In the genomic region with DNA sequence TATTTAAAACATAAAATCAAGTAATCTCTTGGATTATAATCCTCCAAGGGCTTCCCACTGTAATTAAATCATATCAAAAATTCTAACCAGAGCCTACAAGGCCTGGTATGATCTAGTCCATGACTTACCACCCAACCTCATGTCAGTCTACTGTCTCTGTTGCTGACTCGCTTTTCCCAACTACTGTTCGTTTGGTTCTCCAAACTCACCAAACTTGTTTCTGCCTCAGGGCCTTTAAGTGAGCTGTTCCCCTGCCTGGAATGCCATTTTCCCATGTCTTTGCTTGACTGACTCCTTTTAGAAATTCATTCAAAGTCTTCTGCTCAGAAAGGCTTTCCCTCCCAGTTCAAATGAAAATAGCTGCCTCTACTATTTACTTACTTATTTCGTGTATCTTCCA, we compare ENCODE assay signal across 18 cellular contexts.
DNase-seq lines count a peak whose midpoint lies in the region; ATAC-seq and TF ChIP-seq lines count a peak whose summit lies in the region.
"Had no signal": no experiment of that assay in that cellular context is flagged by ENCODE, and none has a peak within 500 bp of the region (broad histone marks: within the 10 kb centered on the region; RNA-seq: fewer than 3 reads in every experiment).

No MANE protein-coding gene starts in this region.

- intact Hi-C loops in mammary epithelial cell (cut with micrococcal nuclease), result no loop called here
- intact Hi-C loops in breast epithelium (cut with DNase I; ENCODE audit: low total_unique reads), result no loop called here
- intact Hi-C loops in posterior vena cava (cut with DNase I), result no loop called here

- in situ Hi-C loops in mammary epithelial cell (cut with MboI; ENCODE audit: low sequenced_read_pairs in 2 of 2), result no loop called here

- dilution Hi-C loops in mammary epithelial cell (cut with HindIII; ENCODE audit: low sequenced_read_pairs), result no loop called here

- no peaks in the 10 kb centered on the region for H3K79me2 ChIP-seq in mammary epithelial cell (ENCODE audit: insufficient read depth, low read length)

- no peak overlapping the region for H3K27ac ChIP-seq in mammary epithelial cell (ENCODE audit: insufficient read depth, low read depth, low read length)
- H3K27ac ChIP-seq in breast epithelium, result no peak overlapping the region
- H3K27ac ChIP-seq in gastroesophageal sphincter, result no peak overlapping the region
- H3K27ac ChIP-seq: HL-60, SK-N-MC had no signal

- no peak overlapping the region for H3K4me3 ChIP-seq in mammary epithelial cell (replicated peaks in 1 of 3; ENCODE audit: insufficient read depth in 1 of 3, low read depth in 2 of 3, low read length in 3 of 3)
- H3K4me3 ChIP-seq in breast epithelium, result no peak overlapping the region
- H3K4me3 ChIP-seq in gastroesophageal sphincter, result no peak overlapping the region
- H3K4me3 ChIP-seq: A549, SK-N-MC had no signal

- DNase-seq in mammary epithelial cell, result peak; percentile 59
- DNase-seq in breast epithelium (ENCODE audit: low spot score in 2 of 2), result no peak
- peak; percentile 53 for DNase-seq in RPMI7951 (ENCODE audit: low read depth)
- DNase-seq in islet precursor cell, result peak; percentile 88
- DNase-seq in posterior vena cava (ENCODE audit: low spot score), result no peak
- DNase-seq: GDM1, KG1, NCI-H1092, NCI-H1694, NCI-H2171 treated with DMSO at 0.1 percent for 48 hours, NCI-H526, OCI-M1 had no signal

- H3K36me3 ChIP-seq in mammary epithelial cell (ENCODE audit: insufficient read depth, low read length) (no peaks in the 10 kb centered on the region), breast epithelium (no peaks in the 10 kb centered on the region), gastroesophageal sphincter (no peaks in the 10 kb centered on the region)

- H3K27me3 ChIP-seq in mammary epithelial cell (ENCODE audit: insufficient read depth, low read length) (peaks cover 2% of the 10 kb centered on the region), breast epithelium (no peaks in the 10 kb centered on the region), gastroesophageal sphincter (no peaks in the 10 kb centered on the region)

- TF ChIP-seq POLR2A in breast epithelium (IDR thresholded peaks at IDR 0.05), result no peak
- TF ChIP-seq POLR2A in gastroesophageal sphincter (IDR thresholded peaks at IDR 0.05), result no peak

- ATAC-seq in gastroesophageal sphincter (no peak), HG02678 (IDR thresholded peaks at IDR 0.05; ENCODE audit: unreplicated experiment) (no peak)
- ATAC-seq: A549, Right ventricle myocardium inferior had no signal

- no peak for TF ChIP-seq EP300 in gastroesophageal sphincter (IDR thresholded peaks at IDR 0.05)

- WGBS in mammary epithelial cell (ENCODE audit: low coverage, missing lambda C conversion rate), result 23% methylated on average over 3 of the region's 3 CpGs
- WGBS in gastroesophageal sphincter (ENCODE audit: low coverage in 1 of 2), 2 donors, result 85 to 95% methylated on average over 1 to 3 of the region's 3 CpGs

- H3K9me3 ChIP-seq in mammary epithelial cell (replicated peaks; ENCODE audit: insufficient read depth, low read length) (no peaks in the 10 kb centered on the region), breast epithelium (peaks cover 0 to 7% of the 10 kb centered on the region in 2 donors), gastroesophageal sphincter (peaks cover 0 to 5% (median 0%) of the 10 kb centered on the region in 3 donors)
- H3K9me3 ChIP-seq: A549 had no signal

- no peaks in the 10 kb centered on the region for H4K20me1 ChIP-seq in mammary epithelial cell (ENCODE audit: insufficient read depth, low read length)

- no peak overlapping the region for H3K9ac ChIP-seq in mammary epithelial cell (ENCODE audit: insufficient read depth, low read length)

- H3K4me2 ChIP-seq in mammary epithelial cell (ENCODE audit: insufficient read depth, low read depth, low read length), result no peak overlapping the region
- H3K4me2 ChIP-seq: A549 had no signal

- H3K4me1 ChIP-seq in mammary epithelial cell (ENCODE audit: insufficient read depth, low read length), result peaks cover 3% of the 10 kb centered on the region
- no peaks in the 10 kb centered on the region for H3K4me1 ChIP-seq in breast epithelium
- H3K4me1 ChIP-seq in gastroesophageal sphincter, result no peaks in the 10 kb centered on the region

- CTCF ChIA-PET in mammary epithelial cell (lab: Charles Lee; ENCODE audit: low non-redundant PET), result no interaction called here

- H2AFZ ChIP-seq in mammary epithelial cell (ENCODE audit: low read depth, low read length), result no peak overlapping the region

- TF ChIP-seq CTCF in mammary epithelial cell (conservative IDR thresholded peaks at IDR 0.05 in 1 of 2, IDR thresholded peaks at IDR 0.05 in 1 of 2; ENCODE audit: extremely low read depth in 1 of 2, insufficient read depth in 1 of 2, low read depth in 1 of 2, low read length in 2 of 2) (no peak), breast epithelium (IDR thresholded peaks at IDR 0.05) (no peak), gastroesophageal sphincter (IDR thresholded peaks at IDR 0.05) (no peak)

- no TSS peak for BruUV-seq in mammary epithelial cell (replicated peaks; lab: Mats Ljungman, UMichigan)

Comparison
In these comparisons a context has a peak if more than half of its experiments do, and no peak if none do; other contexts are left out.
1. DNase-seq: peak in mammary epithelial cell (single experiment), RPMI7951 (single experiment) and islet precursor cell (single experiment); none in breast epithelium (0 of 2) and posterior vena cava (single experiment).